In the genomic region with DNA sequence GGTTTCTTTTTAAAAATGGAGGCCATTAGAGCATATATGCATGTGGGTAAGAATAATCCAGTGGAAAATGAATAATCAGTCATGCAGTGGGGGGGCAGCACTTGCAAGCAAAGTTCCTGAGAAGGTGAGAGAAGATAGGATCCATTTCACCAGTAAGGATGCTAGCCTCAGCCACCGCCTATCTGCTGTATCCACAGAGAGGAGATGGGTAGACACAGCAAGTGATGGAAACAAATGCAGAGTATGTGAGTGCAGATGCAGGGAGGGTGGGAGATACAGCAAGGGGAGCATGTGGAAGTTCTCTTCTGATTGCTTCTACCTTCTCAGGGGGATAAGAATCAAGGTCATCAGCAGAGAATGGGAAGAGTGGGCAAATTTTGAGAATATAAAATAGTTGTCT, we compare ENCODE assay signal across 30 cellular contexts.
"Had no signal": no experiment of that assay in that cellular context is flagged by ENCODE, and none has a peak within 500 bp of the region (broad histone marks: within the 10 kb centered on the region; RNA-seq: fewer than 3 reads in every experiment).

No MANE protein-coding gene starts in this region.

- H3K36me3 Mint-ChIP-seq: naive thymus-derived CD8-positive, alpha-beta T cell; natural killer cell treated with Interleukin-12 subunit alpha and Interleukin-12 subunit beta and Interleukin-15 and Interleukin-18, amount 100 ng/mL, for 72 hours; stimulated activated effector memory CD8-positive, alpha-beta T cell treated with anti-CD3 and anti-CD28 coated beads, Interleukin-12 subunit alpha, Interleukin-12 subunit beta, amount 100 ng/mL, for 72 hours; stimulated activated naive B cell treated with anti-CD40 and anti-IgM and Interleukin-4, amounts not matched to agents 10 μg/mL and 1 μg/mL and 100 μg/mL, for 72 hours had no signal

- H3K27me3 ChIP-seq: neutrophil, ovary, right lobe of liver, sigmoid colon, stomach, thyroid gland, tibial nerve, upper lobe of left lung, uterus had no signal

- H3K4me3 ChIP-seq: ovary, psoas muscle, right lobe of liver, sigmoid colon, stomach, thoracic aorta, thyroid gland, tibial nerve, upper lobe of left lung, uterus had no signal

- H3K27me3 Mint-ChIP-seq: natural killer cell treated with Interleukin-12 subunit alpha and Interleukin-12 subunit beta and Interleukin-15 and Interleukin-18, amount 100 ng/mL, for 72 hours; progenitor cell of endocrine pancreas; stimulated activated naive B cell treated with anti-CD40 and anti-IgM and Interleukin-4, amounts not matched to agents 10 μg/mL and 1 μg/mL and 100 μg/mL, for 72 hours; stimulated activated naive CD8-positive, alpha-beta T cell treated with anti-CD3 and anti-CD28 coated beads, Interleukin-15, Interleukin-2, amounts not matched to agents 100 ng/mL and 50 ng/mL, for 24 hours had no signal

- H3K4me3 Mint-ChIP-seq: naive thymus-derived CD8-positive, alpha-beta T cell; natural killer cell treated with Interleukin-12 subunit alpha and Interleukin-12 subunit beta and Interleukin-15 and Interleukin-18, amount 100 ng/mL, for 72 hours; nephron progenitor cell; neural crest cell; stimulated activated effector memory CD8-positive, alpha-beta T cell treated with anti-CD3 and anti-CD28 coated beads, Interleukin-12 subunit alpha, Interleukin-12 subunit beta, amount 100 ng/mL, for 72 hours; stimulated activated naive B cell treated with anti-CD40 and anti-IgM and Interleukin-4, amounts not matched to agents 10 μg/mL and 1 μg/mL and 100 μg/mL, for 72 hours; stimulated activated naive CD8-positive, alpha-beta T cell treated with anti-CD3 and anti-CD28 coated beads, Interleukin-15, Interleukin-2, amounts not matched to agents 100 ng/mL and 50 ng/mL, for 24 hours had no signal

- DNase-seq: naive thymus-derived CD8-positive, alpha-beta T cell; nephron progenitor cell; nucleus accumbens; ovary; posterior cingulate gyrus; psoas muscle; right cardiac atrium; right lobe of liver; sigmoid colon; small intestine; stimulated activated CD4-positive, alpha-beta T cell treated with anti-CD3 and anti-CD28 coated beads, Interleukin-15, amount 100 ng/mL, for 24 hours; stimulated activated CD4-positive, alpha-beta T cell treated with anti-CD3 and anti-CD28 coated beads, Interleukin-2, amount 100 ng/mL, for 24 hours; stimulated activated CD4-positive, alpha-beta T cell treated with anti-CD3 and anti-CD28 coated beads, Interleukin-2, amount 100 ng/mL, for 48 hours; stimulated activated CD4-positive, alpha-beta T cell treated with anti-CD3 and anti-CD28 coated beads, Interleukin-4, amount 100 ng/mL, for 24 hours; stimulated activated naive B cell treated with anti-CD40 and anti-IgM and Interleukin-4, amounts not matched to agents 10 μg/mL and 1 μg/mL and 100 μg/mL, for 72 hours; stimulated activated naive CD4-positive, alpha-beta T cell treated with Interleukin-2 at 50 U/mL for 16 hours; stomach; thyroid gland; trophoblast cell; upper lobe of left lung; uterus had no signal

- H3K36me3 ChIP-seq: neutrophil, ovary, right lobe of liver, sigmoid colon, stomach, thoracic aorta, thyroid gland, tibial nerve, upper lobe of left lung, uterus had no signal

- H3K27ac Mint-ChIP-seq: naive thymus-derived CD8-positive, alpha-beta T cell; natural killer cell treated with Interleukin-12 subunit alpha and Interleukin-12 subunit beta and Interleukin-15 and Interleukin-18, amount 100 ng/mL, for 72 hours; nephron progenitor cell; progenitor cell of endocrine pancreas; stimulated activated effector memory CD8-positive, alpha-beta T cell treated with anti-CD3 and anti-CD28 coated beads, Interleukin-12 subunit alpha, Interleukin-12 subunit beta, amount 100 ng/mL, for 72 hours; stimulated activated naive B cell treated with anti-CD40 and anti-IgM and Interleukin-4, amounts not matched to agents 10 μg/mL and 1 μg/mL and 100 μg/mL, for 72 hours; stimulated activated naive CD8-positive, alpha-beta T cell treated with anti-CD3 and anti-CD28 coated beads, Interleukin-15, Interleukin-2, amounts not matched to agents 100 ng/mL and 50 ng/mL, for 24 hours had no signal

- H3K4me1 ChIP-seq: parathyroid adenoma, psoas muscle, right lobe of liver, sigmoid colon, stomach, thyroid gland, tibial nerve, upper lobe of left lung, uterus had no signal

- H3K9me3 Mint-ChIP-seq: naive thymus-derived CD8-positive, alpha-beta T cell; nephron progenitor cell; neural crest cell; stimulated activated effector memory CD8-positive, alpha-beta T cell treated with anti-CD3 and anti-CD28 coated beads, Interleukin-12 subunit alpha, Interleukin-12 subunit beta, amount 100 ng/mL, for 72 hours; stimulated activated naive B cell treated with anti-CD40 and anti-IgM and Interleukin-4, amounts not matched to agents 10 μg/mL and 1 μg/mL and 100 μg/mL, for 72 hours; stimulated activated naive CD8-positive, alpha-beta T cell treated with anti-CD3 and anti-CD28 coated beads, Interleukin-15, Interleukin-2, amounts not matched to agents 100 ng/mL and 50 ng/mL, for 24 hours had no signal

- H3K27ac ChIP-seq: neutrophil, ovary, parathyroid adenoma, psoas muscle, right lobe of liver, sigmoid colon, stomach, thoracic aorta, thyroid gland, tibial nerve, upper lobe of left lung, uterus had no signal

- H3K4me1 Mint-ChIP-seq: naive thymus-derived CD8-positive, alpha-beta T cell; nephron progenitor cell; neural crest cell; stimulated activated effector memory CD8-positive, alpha-beta T cell treated with anti-CD3 and anti-CD28 coated beads, Interleukin-12 subunit alpha, Interleukin-12 subunit beta, amount 100 ng/mL, for 72 hours; stimulated activated naive B cell treated with anti-CD40 and anti-IgM and Interleukin-4, amounts not matched to agents 10 μg/mL and 1 μg/mL and 100 μg/mL, for 72 hours had no signal

- H3K9me3 ChIP-seq: neutrophil, ovary, psoas muscle, right lobe of liver, sigmoid colon, thoracic aorta, thyroid gland, upper lobe of left lung, uterus had no signal
